In the genomic region with DNA sequence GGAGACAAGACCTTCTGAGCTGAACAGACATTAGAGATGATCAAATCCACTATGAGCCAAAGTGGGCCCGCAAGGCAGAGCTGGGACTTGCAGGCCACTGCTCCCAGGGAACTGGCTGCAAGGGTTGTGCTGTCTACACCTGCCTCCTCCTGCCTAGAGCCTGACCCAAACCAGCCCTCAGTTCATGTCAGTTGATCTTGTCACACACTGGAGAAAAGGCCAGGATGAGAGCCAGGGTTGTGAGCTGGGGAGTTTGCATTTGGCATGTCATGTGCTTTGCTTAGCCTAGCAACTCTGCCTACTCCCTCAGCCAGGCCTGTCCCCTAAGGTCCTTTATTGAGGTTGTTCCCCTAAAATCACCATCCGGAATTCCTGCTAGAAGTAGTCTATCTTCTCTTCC, we compare ENCODE assay signal across 18 cellular contexts.
DNase-seq lines count a peak whose midpoint lies in the region; ATAC-seq and TF ChIP-seq lines count a peak whose summit lies in the region.
"Had no signal": no experiment of that assay in that cellular context is flagged by ENCODE, and none has a peak within 500 bp of the region (broad histone marks: within the 10 kb centered on the region; RNA-seq: fewer than 3 reads in every experiment).

No MANE protein-coding gene starts in this region.

- H3K4me1 ChIP-seq in heart left ventricle: peaks cover 0 to 25% (median 8%) of the 10 kb centered on the region in 12 donors
- H3K4me1 ChIP-seq: BLaER1, Caco-2, Peyer's patch had no signal

- H3K27ac ChIP-seq in heart left ventricle (no peak overlapping the region), VCaP (0 out of 2 replicates have a peak overlapping the region, but pooled peaks have one; percentile 14), temporal lobe (ENCODE audit: low read depth, low read length) (peak overlapping the region; percentile 39), dorsolateral prefrontal cortex (peak overlapping the region in 29 of 59 donors; percentile 5 to 76 (median 44))
- H3K27ac ChIP-seq: BLaER1, Peyer's patch had no signal

- H3K27me3 ChIP-seq in heart left ventricle: no peaks in the 10 kb centered on the region
- H3K27me3 ChIP-seq in dorsolateral prefrontal cortex: no peaks in the 10 kb centered on the region
- H3K27me3 ChIP-seq: BLaER1, Peyer's patch had no signal

- H3K9me3 ChIP-seq in heart left ventricle: no peaks in the 10 kb centered on the region
- H3K9me3 ChIP-seq: BLaER1, Caco-2, Peyer's patch had no signal

- TF ChIP-seq CTCF in heart left ventricle (IDR thresholded peaks at IDR 0.05) (no peak), VCaP (conservative IDR thresholded peaks at IDR 0.05) (no peak), dorsolateral prefrontal cortex (IDR thresholded peaks at IDR 0.05 in 54 of 56, conservative IDR thresholded peaks at IDR 0.05 in 2 of 56; ENCODE audit: low read depth in 1 of 56, partially characterized antibody in 56 of 56) (no peak)

- ATAC-seq in heart left ventricle: peak in 3 of 4 donors; percentile 47 to 53 (median 52)

- no peaks in the 10 kb centered on the region for H3K36me3 ChIP-seq in heart left ventricle
- H3K36me3 ChIP-seq: BLaER1, Peyer's patch had no signal

- DNase-seq in heart left ventricle (peak in 1 of 5 donors; percentile 37), cardiac septum (ENCODE audit: low spot score) (no peak), globus pallidus (ENCODE audit: low spot score) (peak; percentile 43), dorsolateral prefrontal cortex (no peak), kidney glomerular epithelial cell (lab: John Stamatoyannopoulos, UW) (no peak)
- DNase-seq: ACHN; Caco-2; CD4-positive, alpha-beta T cell; GDM1; MV-4-11; NCI-H1694 treated with DMSO at 0.1 percent for 48 hours; NCI-H226; NCI-H510A treated with DMSO at 0.1 percent for 48 hours; NCI-H748 treated with DMSO at 0.1 percent for 48 hours; Peyer's patch had no signal

- H3K4me3 ChIP-seq in heart left ventricle (no peak overlapping the region), dorsolateral prefrontal cortex (no peak overlapping the region)
- H3K4me3 ChIP-seq: BLaER1, Peyer's patch had no signal

- TF ChIP-seq POLR2A in heart left ventricle (IDR thresholded peaks at IDR 0.05): no peak

- intact Hi-C loops in heart left ventricle (cut with DNase I): no loop called here
- intact Hi-C loops in cardiac septum (cut with DNase I): no loop called here
- intact Hi-C loops in dorsolateral prefrontal cortex (cut with DNase I): no loop called here

- 82 to 93% (median 87%) methylated on average over 2 of the region's 2 CpGs for WGBS in heart left ventricle, 4 donors

Comparison
In these comparisons a context has a peak if more than half of its experiments do, and no peak if none do; other contexts are left out.
1. H3K27ac ChIP-seq: peak in VCaP (single experiment) and temporal lobe (single experiment); none in heart left ventricle (0 of 12).